21 cellular contexts compared by ENCODE assay signal in genomic region chr17:59278401-59278800, GRCh38. TPM values are rescaled to one million over a fixed set of nuclear protein-coding genes. Genes with fewer than 3 reads are reported as not detected.
A peak's percentile ranks its signal among the peaks of the same experiment; 100 is the strongest.
DNase-seq lines count a peak whose midpoint lies in the region; ATAC-seq, FAIRE-seq and TF ChIP-seq lines count a peak whose summit lies in the region.
"Had no signal": no experiment of that assay in that cellular context is flagged by ENCODE, and none has a peak within 500 bp of the region (broad histone marks: within the 10 kb centered on the region; RNA-seq: fewer than 3 reads in every experiment).

No MANE protein-coding gene starts in this region.

- H3K9ac ChIP-seq in OCI-LY3 (ENCODE audit: low read length): no peak overlapping the region
- no peak overlapping the region for H3K9ac ChIP-seq in kidney (ENCODE audit: low read length in 2 of 2)
- H3K9ac ChIP-seq: GM23248 had no signal

- TF ChIP-seq CTCF in OCI-LY3 (IDR thresholded peaks at IDR 0.05; ENCODE audit: low read depth, low read length) (no peak), left lung (IDR thresholded peaks at IDR 0.05) (no peak), kidney (IDR thresholded peaks at IDR 0.05; ENCODE audit: borderline replicate concordance, extremely low read depth, insufficient read depth) (no peak)

- H3K27ac ChIP-seq in OCI-LY3 (ENCODE audit: low read length): no peak overlapping the region
- H3K27ac ChIP-seq in left lung: peak overlapping the region; percentile 26 to 68
- H3K27ac ChIP-seq in kidney (ENCODE audit: low read depth in 2 of 2, low read length in 2 of 2): no peak overlapping the region
- H3K27ac ChIP-seq: GM23248 had no signal

- H3K27me3 Mint-ChIP-seq in IgD-negative memory B cell: no peaks in the 10 kb centered on the region

- peaks cover 4 to 13% (median 10%) of the 10 kb centered on the region in 3 donors for H3K4me1 Mint-ChIP-seq in IgD-negative memory B cell

- H3K27me3 ChIP-seq in OCI-LY3 (ENCODE audit: low read depth, low read length) (no peaks in the 10 kb centered on the region), left lung (no peaks in the 10 kb centered on the region)
- H3K27me3 ChIP-seq: Peyer's patch had no signal

- peak overlapping the region; percentile 16 to 73 (median 39) for H3K27ac Mint-ChIP-seq in IgD-negative memory B cell
- H3K27ac Mint-ChIP-seq: CD8-positive, alpha-beta T cell had no signal

- H3K9me3 ChIP-seq in OCI-LY3 (ENCODE audit: insufficient read depth, low read length) (no peaks in the 10 kb centered on the region), left lung (no peaks in the 10 kb centered on the region), kidney (ENCODE audit: control insufficient read depth in 1 of 2, low read length in 2 of 2) (no peaks in the 10 kb centered on the region)
- H3K9me3 ChIP-seq: Peyer's patch had no signal

- peak; percentile 7 for DNase-seq in Ammon's horn (ENCODE audit: low spot score)
- DNase-seq in left lung: no peak
- DNase-seq in T-helper 2 cell: no peak
- DNase-seq in kidney: no peak
- DNase-seq: AML-193; CD8-positive, alpha-beta T cell; DND-41; GDM1; GM23248; NCI-H1092; NCI-H226; NCI-H69; NK-92 treated with Interleukin-12 subunit alpha and Interleukin-12 subunit beta, amount 100 ng/mL, for 24 hours; Peyer's patch; SHP77 treated with DMSO at 0.1 percent for 48 hours had no signal

- H3K9me3 Mint-ChIP-seq in IgD-negative memory B cell: no peaks in the 10 kb centered on the region
- H3K9me3 Mint-ChIP-seq: CD8-positive, alpha-beta T cell had no signal

- H3K79me2 ChIP-seq in OCI-LY3 (ENCODE audit: low read length): no peaks in the 10 kb centered on the region

- H3K36me3 Mint-ChIP-seq in IgD-negative memory B cell: no peaks in the 10 kb centered on the region

- no peak for FAIRE-seq in kidney (lab: Jason Lieb, UNC)
- FAIRE-seq: D721Med, GM12892, GM19239 had no signal

- peak overlapping the region in 1 of 4 donors; percentile 58 for H3K4me3 Mint-ChIP-seq in IgD-negative memory B cell
- H3K4me3 Mint-ChIP-seq: CD8-positive, alpha-beta T cell had no signal

- peak overlapping the region; percentile 17; the same call in 1 of the 2 replicates for H2AFZ ChIP-seq in OCI-LY3 (ENCODE audit: low read depth, low read length)
- H2AFZ ChIP-seq: GM23248 had no signal

- ATAC-seq in left lung (peak; percentile 25), GM18517 (IDR thresholded peaks at IDR 0.05; ENCODE audit: unreplicated experiment) (no peak)
- ATAC-seq: CD8-positive, alpha-beta T cell had no signal

- H3K4me1 ChIP-seq in OCI-LY3 (ENCODE audit: low read length) (peaks cover 22% of the 10 kb centered on the region), left lung (peaks cover 0 to 4% of the 10 kb centered on the region in 2 donors), kidney (ENCODE audit: control insufficient read depth in 1 of 2, insufficient read depth in 1 of 2, low read depth in 1 of 2, low read length in 2 of 2) (no peaks in the 10 kb centered on the region)
- H3K4me1 ChIP-seq: Peyer's patch had no signal

- H3K4me3 ChIP-seq in OCI-LY3 (ENCODE audit: low read length) (no peak overlapping the region), left lung (no peak overlapping the region), kidney (ENCODE audit: low read length in 2 of 2) (no peak overlapping the region)
- H3K4me3 ChIP-seq: GM23248, Peyer's patch had no signal

- no peak overlapping the region; the same call in 1 of the 2 replicates for H3K4me2 ChIP-seq in OCI-LY3 (ENCODE audit: low read length)

- no peaks in the 10 kb centered on the region for H4K20me1 ChIP-seq in OCI-LY3 (ENCODE audit: insufficient read depth, low read length)

- intact Hi-C loops in left lung (cut with DNase I) (no loop called here), kidney (cut with DNase I) (no loop called here)

- H3K36me3 ChIP-seq in OCI-LY3 (replicated peaks; ENCODE audit: low read depth, low read length) (no peaks in the 10 kb centered on the region), left lung (no peaks in the 10 kb centered on the region), kidney (ENCODE audit: control insufficient read depth in 1 of 2, insufficient read depth in 2 of 2, low read length in 2 of 2) (no peaks in the 10 kb centered on the region)
- H3K36me3 ChIP-seq: Peyer's patch had no signal

RNA-seq across cellular contexts. Expression of gene YPEL2, which starts 53.1 kb away (rescaled TPM):
- 18.8 TPM for polyA plus RNA-seq in IgD-negative memory B cell
- 10 to 100 TPM; 13.8 to 23.6 TPM for total RNA-seq in left lung
- 53.6 TPM for total RNA-seq in kidney
- 9.0 TPM for polyA plus RNA-seq in kidney (ENCODE audit: insufficient read depth, low read depth, low replicate concordance)

RNA-seq across cellular contexts. Expression of gene GDPD1, which starts 58.1 kb away (rescaled TPM):
- polyA plus RNA-seq in IgD-negative memory B cell (2.6 TPM), kidney (ENCODE audit: insufficient read depth, low read depth, low replicate concordance) (2.8 TPM)
- total RNA-seq in left lung (1 to 10 TPM; 2.8 to 4.8 TPM), kidney (2.5 TPM)

Comparison
In these comparisons a context has a peak if more than half of its experiments do, and no peak if none do; other contexts are left out.
1. H3K27ac ChIP-seq: peak in left lung (2 of 2); none in OCI-LY3 (single experiment) and kidney (0 of 2).